In genomic region chr10:47305566-47305965, GRCh38 we compare ENCODE assay signal across 26 cellular contexts. TPM values are rescaled to one million over a fixed set of nuclear protein-coding genes. Genes with fewer than 3 reads are reported as not detected.
A peak's percentile ranks its signal among the peaks of the same experiment; 100 is the strongest.
DNase-seq lines count a peak whose midpoint lies in the region; ATAC-seq and TF ChIP-seq lines count a peak whose summit lies in the region.
"Had no signal": no experiment of that assay in that cellular context is flagged by ENCODE, and none has a peak within 500 bp of the region (broad histone marks: within the 10 kb centered on the region; RNA-seq: fewer than 3 reads in every experiment).

No MANE protein-coding gene starts in this region.

- H3K9me3 Mint-ChIP-seq in neural crest cell (no peaks in the 10 kb centered on the region), HFFc6 (no peaks in the 10 kb centered on the region)
- no peaks in the 10 kb centered on the region for H3K9me3 Mint-ChIP-seq in stimulated activated naive B cell treated with anti-CD40 and anti-IgM and Interleukin-4, amounts not matched to agents 10 μg/mL and 1 μg/mL and 100 μg/mL, for 72 hours
- H3K9me3 Mint-ChIP-seq: CD4-positive, alpha-beta memory T cell; CD4-positive, CD25-positive, alpha-beta regulatory T cell; CD8-positive, alpha-beta memory T cell had no signal

- H3K27me3 ChIP-seq in Loucy (ENCODE audit: insufficient read depth, low read length, poor library complexity, severe bottlenecking): no peaks in the 10 kb centered on the region

- H3K36me3 ChIP-seq in Loucy (ENCODE audit: insufficient read depth, low read length): no peaks in the 10 kb centered on the region
- H3K36me3 ChIP-seq: BE2C, BLaER1 had no signal

- peaks cover 19% of the 10 kb centered on the region for H3F3A ChIP-seq in Loucy (ENCODE audit: low read depth)

- H3K27me3 Mint-ChIP-seq in neural crest cell (ENCODE audit: low read depth): peaks cover 27% of the 10 kb centered on the region
- H3K27me3 Mint-ChIP-seq in HFFc6 (ENCODE audit: insufficient read depth): peaks cover 55% of the 10 kb centered on the region
- peaks cover 24 to 49% of the 10 kb centered on the region in 2 donors for H3K27me3 Mint-ChIP-seq in stimulated activated naive B cell treated with anti-CD40 and anti-IgM and Interleukin-4, amounts not matched to agents 10 μg/mL and 1 μg/mL and 100 μg/mL, for 72 hours

- no peak for TF ChIP-seq CTCF in Loucy (conservative IDR thresholded peaks at IDR 0.05; ENCODE audit: low read length)
- TF ChIP-seq CTCF in neural crest cell (conservative IDR thresholded peaks at IDR 0.05): no peak
- TF ChIP-seq CTCF in GM13976 (IDR thresholded peaks at IDR 0.05; ENCODE audit: borderline replicate concordance, control extremely low read depth, extremely low read depth, insufficient read depth, missing control alignments): no peak
- TF ChIP-seq CTCF in HFFc6 (IDR thresholded peaks at IDR 0.05): no peak

- H3K27ac Mint-ChIP-seq in neural crest cell (ENCODE audit: unreplicated experiment) (peak overlapping the region; percentile 57), HFFc6 (no peak overlapping the region)
- H3K27ac Mint-ChIP-seq in stimulated activated naive B cell treated with anti-CD40 and anti-IgM and Interleukin-4, amounts not matched to agents 10 μg/mL and 1 μg/mL and 100 μg/mL, for 72 hours: no peak overlapping the region
- H3K27ac Mint-ChIP-seq: CD14-positive monocyte had no signal

- no peak for ATAC-seq in stimulated activated naive B cell treated with anti-CD40 and anti-IgM and Interleukin-4, amounts not matched to agents 10 μg/mL and 1 μg/mL and 100 μg/mL, for 72 hours (replicated peaks)
- ATAC-seq in HG02798 (IDR thresholded peaks at IDR 0.05; ENCODE audit: poor library complexity, unreplicated experiment): no peak
- ATAC-seq: GM12878 had no signal

- DNase-seq in neural crest cell (ENCODE audit: low read depth, low spot score) (no peak), posterior vena cava (ENCODE audit: low spot score) (peak; percentile 43), GM13976 (ENCODE audit: low spot score) (no peak), HFFc6 (no peak)
- DNase-seq in stimulated activated naive B cell treated with anti-CD40 and anti-IgM and Interleukin-4, amounts not matched to agents 10 μg/mL and 1 μg/mL and 100 μg/mL, for 72 hours: no peak
- DNase-seq: 8988T; ACHN; BE2C; C1 segment of cervical spinal cord; CD4-positive, alpha-beta memory T cell; CD4-positive, CD25-positive, alpha-beta regulatory T cell; CD8-positive, alpha-beta memory T cell; COR-L47; DMS 273 treated with DMSO at 0.1 percent for 48 hours; DMS153; DMS53; DMS79; EL had no signal

- H3K36me3 Mint-ChIP-seq in neural crest cell (ENCODE audit: low read depth) (no peaks in the 10 kb centered on the region), HFFc6 (ENCODE audit: low read depth) (no peaks in the 10 kb centered on the region)
- H3K36me3 Mint-ChIP-seq in stimulated activated naive B cell treated with anti-CD40 and anti-IgM and Interleukin-4, amounts not matched to agents 10 μg/mL and 1 μg/mL and 100 μg/mL, for 72 hours: no peaks in the 10 kb centered on the region
- H3K36me3 Mint-ChIP-seq: CD4-positive, alpha-beta memory T cell; CD4-positive, CD25-positive, alpha-beta regulatory T cell; CD8-positive, alpha-beta memory T cell had no signal

- H3K9me3 ChIP-seq in Loucy (ENCODE audit: insufficient read depth, low read depth, low read length): no peaks in the 10 kb centered on the region
- H3K9me3 ChIP-seq: BE2C had no signal

- intact Hi-C loops in posterior vena cava (cut with DNase I): no loop called here

- H3K9me2 ChIP-seq in Loucy (replicated peaks; ENCODE audit: low read depth, low read length): no peaks in the 10 kb centered on the region

- peak overlapping the region; percentile 83 for H3K9ac ChIP-seq in Loucy (ENCODE audit: low read depth, low read length, poor library complexity, severe bottlenecking)
- H3K9ac ChIP-seq: BLaER1 had no signal

- no peak overlapping the region for H2AFZ ChIP-seq in Loucy (ENCODE audit: low read length)

- peaks cover 15% of the 10 kb centered on the region for H3K4me1 Mint-ChIP-seq in neural crest cell
- no peaks in the 10 kb centered on the region for H3K4me1 Mint-ChIP-seq in HFFc6 (ENCODE audit: low read depth)
- peaks cover 4% of the 10 kb centered on the region in 2 donors for H3K4me1 Mint-ChIP-seq in stimulated activated naive B cell treated with anti-CD40 and anti-IgM and Interleukin-4, amounts not matched to agents 10 μg/mL and 1 μg/mL and 100 μg/mL, for 72 hours

- in situ Hi-C loops in GM13976 (cut with MboI; ENCODE audit: low sequenced_read_pairs, unreplicated experiment): loop anchor here (10.0 kb wide), 1 partner anchor 251 kb away; no protein-coding TSS in a partner anchor

- H3K79me2 ChIP-seq in Loucy (ENCODE audit: insufficient read depth, low read length): peaks cover 22% of the 10 kb centered on the region

- H3K4me3 Mint-ChIP-seq in neural crest cell (no peak overlapping the region), HFFc6 (no peak overlapping the region)
- no peak overlapping the region for H3K4me3 Mint-ChIP-seq in stimulated activated naive B cell treated with anti-CD40 and anti-IgM and Interleukin-4, amounts not matched to agents 10 μg/mL and 1 μg/mL and 100 μg/mL, for 72 hours
- H3K4me3 Mint-ChIP-seq: CD14-positive monocyte; CD4-positive, alpha-beta memory T cell; CD4-positive, CD25-positive, alpha-beta regulatory T cell; CD8-positive, alpha-beta memory T cell had no signal

- H3K4me3 ChIP-seq in Loucy (ENCODE audit: low read length, poor library complexity, severe bottlenecking): peak overlapping the region; percentile 41
- H3K4me3 ChIP-seq: BLaER1, GM12878 had no signal

- no peaks in the 10 kb centered on the region for H4K20me1 ChIP-seq in Loucy (ENCODE audit: insufficient read depth, low read length, poor library complexity, severe bottlenecking)
- H4K20me1 ChIP-seq: BLaER1 had no signal

- H3K4me2 ChIP-seq in Loucy (ENCODE audit: low read depth, low read length, poor library complexity, severe bottlenecking): peak overlapping the region; percentile 68

- H3K4me1 ChIP-seq in Loucy (ENCODE audit: insufficient read depth, low read length, poor library complexity, severe bottlenecking): peaks cover 96% of the 10 kb centered on the region
- H3K4me1 ChIP-seq: BE2C had no signal

RNA-seq across cellular contexts. Expression of gene GDF10, which starts 5.6 kb away (rescaled TPM):
- total RNA-seq in neural crest cell (2.9 and 3.2 TPM in 2 replicates), posterior vena cava (10 to 100 TPM in 1 of 2 donors, 1 to 10 TPM in 1; 1.5 to 18.6 TPM)
- total RNA-seq in HFFc6 (2021; fragmentation: NEBNext Ultra II Directional; extraction: Animal tissue kit (Norgen Biotek cat#: 25700)): not detected
- total RNA-seq: CD4-positive, CD25-positive, alpha-beta regulatory T cell; G401; GM12878 had no signal

RNA-seq across cellular contexts. Expression of gene GDF2, which starts 16.7 kb away (rescaled TPM):
- not detected in 2 replicates for total RNA-seq in neural crest cell
- not detected for total RNA-seq in posterior vena cava
- not detected for total RNA-seq in HFFc6 (2021; fragmentation: NEBNext Ultra II Directional; extraction: Animal tissue kit (Norgen Biotek cat#: 25700))
- total RNA-seq: A673; CD4-positive, alpha-beta memory T cell; CD4-positive, CD25-positive, alpha-beta regulatory T cell; CD8-positive, alpha-beta memory T cell; Daoy; G401; GM12878 had no signal

RNA-seq across cellular contexts. Expression of gene RBP3, which starts 42.6 kb away (rescaled TPM):
- total RNA-seq in neural crest cell (not detected in 2 replicates), posterior vena cava (not detected)
- total RNA-seq in HFFc6 (2021; fragmentation: NEBNext Ultra II Directional; extraction: Animal tissue kit (Norgen Biotek cat#: 25700)): not detected
- total RNA-seq: A673; CD4-positive, alpha-beta memory T cell; CD4-positive, CD25-positive, alpha-beta regulatory T cell; CD8-positive, alpha-beta memory T cell; Daoy; G401; GM12878 had no signal
